15 cellular contexts compared by ENCODE assay signal in genomic region chr14:95662376-95663186, GRCh38. TPM values are rescaled to one million over a fixed set of nuclear protein-coding genes. Genes with fewer than 3 reads are reported as not detected.
A peak's percentile ranks its signal among the peaks of the same experiment; 100 is the strongest.
DNase-seq lines count a peak whose midpoint lies in the region; ATAC-seq and TF ChIP-seq lines count a peak whose summit lies in the region.
"Had no signal": no experiment of that assay in that cellular context is flagged by ENCODE, and none has a peak within 500 bp of the region (broad histone marks: within the 10 kb centered on the region; RNA-seq: fewer than 3 reads in every experiment).

No MANE protein-coding gene starts in this region.

- H2AFZ ChIP-seq in neural progenitor cell (replicated peaks) (no peak overlapping the region), PC-3 (ENCODE audit: low read length) (no peak overlapping the region)

- H3K9me3 Mint-ChIP-seq in neural progenitor cell = no peaks in the 10 kb centered on the region
- H3K9me3 Mint-ChIP-seq: activated CD4-positive, alpha-beta memory T cell treated with anti-CD3 and anti-CD28 coated beads, Interleukin-2, amount 10 ng/mL, durations not matched to agents 7 days and 5 days had no signal

- H3K4me1 Mint-ChIP-seq in neural progenitor cell = peaks cover 20% of the 10 kb centered on the region

- H3K9ac ChIP-seq in neural progenitor cell (no peak overlapping the region), PC-3 (ENCODE audit: low read length) (no peak overlapping the region)

- intact Hi-C loops in left ventricle myocardium inferior (cut with micrococcal nuclease) (no loop called here), right cardiac atrium (cut with DNase I) (no loop called here), PC-3 (cut with micrococcal nuclease) (no loop called here)

- peaks cover 14% of the 10 kb centered on the region for H3K4me1 ChIP-seq in left ventricle myocardium inferior
- H3K4me1 ChIP-seq in right cardiac atrium (ENCODE audit: control insufficient read depth, insufficient read depth, low read length) = peaks cover 3% of the 10 kb centered on the region
- H3K4me1 ChIP-seq in neural progenitor cell = peaks cover 16% of the 10 kb centered on the region
- H3K4me1 ChIP-seq in PC-3 (ENCODE audit: insufficient read depth, low read length) = no peaks in the 10 kb centered on the region

- H3K36me3 Mint-ChIP-seq in neural progenitor cell = no peaks in the 10 kb centered on the region

- H3K4me3 ChIP-seq in left ventricle myocardium inferior = peak overlapping the region; percentile 14
- H3K4me3 ChIP-seq in right cardiac atrium (ENCODE audit: low read length) = no peak overlapping the region
- H3K4me3 ChIP-seq in neural progenitor cell = no peak overlapping the region
- no peak overlapping the region for H3K4me3 ChIP-seq in PC-3 (ENCODE audit: low read length)

- H3K36me3 ChIP-seq in left ventricle myocardium inferior = no peaks in the 10 kb centered on the region
- H3K36me3 ChIP-seq in neural progenitor cell = no peaks in the 10 kb centered on the region
- H3K36me3 ChIP-seq in PC-3 (ENCODE audit: low read depth, low read length) = no peaks in the 10 kb centered on the region

- H3K9me2 ChIP-seq in PC-3 (replicated peaks; ENCODE audit: low read length) = no peaks in the 10 kb centered on the region

- H4K20me1 ChIP-seq in neural progenitor cell (ENCODE audit: low read depth) (no peaks in the 10 kb centered on the region), PC-3 (ENCODE audit: low read length) (no peaks in the 10 kb centered on the region)

- H3K27me3 ChIP-seq in left ventricle myocardium inferior (ENCODE audit: low read depth) (peaks cover 65% of the 10 kb centered on the region), right cardiac atrium (ENCODE audit: control insufficient read depth, insufficient read depth) (no peaks in the 10 kb centered on the region), neural progenitor cell (no peaks in the 10 kb centered on the region), PC-3 (ENCODE audit: low read length) (peaks cover 21% of the 10 kb centered on the region)

- ATAC-seq in right cardiac atrium (no peak), HG02973 (IDR thresholded peaks at IDR 0.05; ENCODE audit: unreplicated experiment) (peak; percentile 44), PC-3 (no peak)

- H3K79me2 ChIP-seq in neural progenitor cell (ENCODE audit: low read depth) (no peaks in the 10 kb centered on the region), PC-3 (ENCODE audit: low read length) (no peaks in the 10 kb centered on the region)

- no peak overlapping the region for H3K4me3 Mint-ChIP-seq in neural progenitor cell
- H3K4me3 Mint-ChIP-seq: activated CD4-positive, alpha-beta memory T cell treated with anti-CD3 and anti-CD28 coated beads, Interleukin-2, amount 10 ng/mL, durations not matched to agents 7 days and 5 days had no signal

- TF ChIP-seq CTCF in left ventricle myocardium inferior (IDR thresholded peaks at IDR 0.05; ENCODE audit: borderline replicate concordance) = no peak
- TF ChIP-seq CTCF in neural progenitor cell (IDR thresholded peaks at IDR 0.05) = no peak
- no peak for TF ChIP-seq CTCF in PC-3 (conservative IDR thresholded peaks at IDR 0.05; ENCODE audit: low read depth, low read length)

- DNase-seq in left ventricle myocardium inferior (no peak), right cardiac atrium (no peak), OCI-M1 (lab: John Stamatoyannopoulos, UW) (peak; percentile 15), NOMO-1 (lab: John Stamatoyannopoulos, UW; ENCODE audit: unreplicated experiment in 2 of 2) (no peak), neural progenitor cell (ENCODE audit: low spot score) (no peak), PC-3 (no peak), NCI-H2227 (lab: John Stamatoyannopoulos, UW; ENCODE audit: unreplicated experiment) (no peak)
- DNase-seq: ACHN; activated CD4-positive, alpha-beta memory T cell treated with anti-CD3 and anti-CD28 coated beads, Interleukin-2, amount 10 ng/mL, durations not matched to agents 7 days and 5 days; GOT3; NCI-H510A; stimulated activated CD4-positive, alpha-beta T cell treated with anti-CD3 and anti-CD28 coated beads, Interleukin-4, amount 100 ng/mL, for 4 hours had no signal

- no TSS peak for BruUV-seq in PC-3 (replicated peaks; lab: Mats Ljungman, UMichigan)

- no peak overlapping the region for H3K27ac Mint-ChIP-seq in neural progenitor cell
- H3K27ac Mint-ChIP-seq: activated CD4-positive, alpha-beta memory T cell treated with anti-CD3 and anti-CD28 coated beads, Interleukin-2, amount 10 ng/mL, durations not matched to agents 7 days and 5 days had no signal

- POLR2A ChIA-PET in PC-3 (lab: Charles Lee; ENCODE audit: unreplicated experiment) = no interaction called here

- H3K9me3 ChIP-seq in left ventricle myocardium inferior (replicated peaks) (no peaks in the 10 kb centered on the region), right cardiac atrium (ENCODE audit: control insufficient read depth, low read length) (no peaks in the 10 kb centered on the region), neural progenitor cell (ENCODE audit: low read depth) (no peaks in the 10 kb centered on the region), PC-3 (ENCODE audit: low read length) (no peaks in the 10 kb centered on the region)

- H3K27me3 Mint-ChIP-seq in neural progenitor cell (ENCODE audit: insufficient read depth, low read depth) = peaks cover 7% of the 10 kb centered on the region

- CTCF ChIA-PET in PC-3 (lab: Charles Lee) = no interaction called here

- 55% methylated on average over 4 of the region's 4 CpGs for WGBS in right cardiac atrium

- H3K27ac ChIP-seq in left ventricle myocardium inferior (replicated peaks) (no peak overlapping the region), right cardiac atrium (ENCODE audit: low read length) (no peak overlapping the region), neural progenitor cell (no peak overlapping the region), PC-3 (ENCODE audit: low read length) (no peak overlapping the region)

- H3F3A ChIP-seq in neural progenitor cell (ENCODE audit: low read depth) = peaks cover 4% of the 10 kb centered on the region
- no peaks in the 10 kb centered on the region for H3F3A ChIP-seq in PC-3 (ENCODE audit: low read length, unreplicated experiment)

- H3K4me2 ChIP-seq in neural progenitor cell (no peak overlapping the region), PC-3 (ENCODE audit: low read length) (no peak overlapping the region)

RNA-seq across cellular contexts. Expression of gene TCL1B, which starts 23.6 kb away (rescaled TPM):
- total RNA-seq in left ventricle myocardium inferior (not detected), right cardiac atrium (not detected), neural progenitor cell (ENCODE audit: low replicate concordance) (0.12 TPM in 1 of 2 replicates, not detected in the other), PC-3 (2014; rRNA removed) (not detected in 2 replicates)
- polyA plus RNA-seq in right cardiac atrium = not detected
- total RNA-seq: activated CD4-positive, alpha-beta memory T cell treated with anti-CD3 and anti-CD28 coated beads, Interleukin-2, amount 10 ng/mL, durations not matched to agents 7 days and 5 days; dermis microvascular lymphatic vessel endothelial cell; lower leg skin had no signal

RNA-seq across cellular contexts. Expression of gene TCL1A, which starts 51.3 kb away (rescaled TPM):
- total RNA-seq in left ventricle myocardium inferior (not detected), right cardiac atrium (not detected), neural progenitor cell (ENCODE audit: low replicate concordance) (not detected in 2 replicates), PC-3 (2014; rRNA removed) (not detected in 2 replicates)
- not detected for polyA plus RNA-seq in right cardiac atrium
- total RNA-seq: activated CD4-positive, alpha-beta memory T cell treated with anti-CD3 and anti-CD28 coated beads, Interleukin-2, amount 10 ng/mL, durations not matched to agents 7 days and 5 days; dermis microvascular lymphatic vessel endothelial cell; lower leg skin had no signal
